Comparison of ENCODE assay signal across 8 cellular contexts in the genomic region with DNA sequence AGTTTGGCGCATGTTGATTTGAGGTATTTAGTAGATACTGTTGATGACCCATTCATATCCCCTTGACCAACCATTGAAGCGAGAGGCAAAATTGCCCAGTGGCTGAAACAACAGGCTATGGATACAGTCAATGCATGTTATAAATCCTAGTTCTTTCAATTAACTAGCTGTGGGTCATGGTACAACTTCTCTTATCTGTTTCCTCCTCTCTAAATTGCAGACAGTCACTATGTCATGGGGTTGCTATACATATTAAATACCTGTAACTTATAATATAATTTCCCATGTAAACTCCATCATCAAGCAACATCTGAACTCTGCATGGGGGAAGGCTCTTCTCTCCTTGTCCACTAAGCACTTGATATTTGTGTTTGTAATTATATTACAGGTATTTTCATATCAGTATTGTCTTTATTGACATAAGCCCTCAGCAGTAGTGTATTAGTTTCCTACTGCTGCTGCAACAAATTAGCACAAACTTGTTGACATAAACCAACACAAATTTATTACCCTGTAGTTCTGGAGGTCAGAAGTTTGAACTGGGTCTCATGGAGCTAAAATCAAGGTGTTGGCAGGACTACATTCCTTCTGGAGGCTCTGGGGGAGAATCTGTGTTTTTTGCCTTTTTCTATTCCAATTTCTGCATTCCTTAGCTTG.
"Had no signal": no experiment of that assay in that cellular context is flagged by ENCODE, and none has a peak within 500 bp of the region (broad histone marks: within the 10 kb centered on the region; RNA-seq: fewer than 3 reads in every experiment).

No MANE protein-coding gene starts in this region.

- H3K27ac Mint-ChIP-seq: GM23338 had no signal

- H3K4me2 ChIP-seq: GM23338 had no signal

- H3K9me3 Mint-ChIP-seq: GM23338, H9 had no signal

- H3K4me3 ChIP-seq: GM23338, K562 had no signal

- H2AFZ ChIP-seq: GM23338 had no signal

- ATAC-seq: GM23338, K562 had no signal

- DNase-seq: H9, HCEC 1CT, IMR-90 had no signal

- FAIRE-seq: H1, H54, K562 had no signal

- H3K27ac ChIP-seq: HL-60 had no signal

- H3K4me3 Mint-ChIP-seq: GM23338, H9 had no signal
